Comparison of ENCODE assay signal across 15 cellular contexts in the genomic region with DNA sequence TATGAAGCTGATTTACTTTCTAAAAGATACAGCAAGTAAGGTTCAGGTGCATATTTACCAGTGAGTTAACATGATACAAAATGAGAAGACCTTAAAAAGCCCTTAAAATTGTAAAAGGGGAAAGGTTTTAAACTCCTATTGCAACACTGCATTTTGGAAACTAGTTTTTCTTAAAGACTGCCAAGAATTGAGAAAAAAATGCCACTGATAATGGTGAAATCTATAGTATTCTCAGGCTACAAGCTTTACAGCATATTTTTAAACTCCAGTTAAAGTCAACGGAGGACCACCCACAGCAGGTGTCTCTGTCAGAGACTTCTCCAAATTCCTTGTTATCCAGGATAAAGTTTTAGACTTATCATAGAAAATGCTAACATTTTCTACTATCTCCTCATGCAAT. TPM values are rescaled to one million over a fixed set of nuclear protein-coding genes. Genes with fewer than 3 reads are reported as not detected.
DNase-seq lines count a peak whose midpoint lies in the region; ATAC-seq and TF ChIP-seq lines count a peak whose summit lies in the region.
"Had no signal": no experiment of that assay in that cellular context is flagged by ENCODE, and none has a peak within 500 bp of the region (broad histone marks: within the 10 kb centered on the region; RNA-seq: fewer than 3 reads in every experiment).

No MANE protein-coding gene starts in this region.

- H3K27ac ChIP-seq in CD4-positive, alpha-beta memory T cell (ENCODE audit: low read depth, low read length): no peak overlapping the region
- H3K27ac ChIP-seq in endodermal cell (ENCODE audit: low read depth, low read length): no peak overlapping the region
- no peak overlapping the region for H3K27ac ChIP-seq in gastroesophageal sphincter
- H3K27ac ChIP-seq: C4-2B, KMS-11 had no signal

- CTCF ChIA-PET in activated CD4-positive, alpha-beta T cell treated with anti-CD3 and anti-CD28 coated beads for 36 hours (lab: Charles Lee): no interaction called here
- CTCF ChIA-PET in CD4-positive, alpha-beta memory T cell (lab: Charles Lee; ENCODE audit: partially characterized antibody): interaction anchor here (1.4 to 3.7 kb wide), 5 partner anchors 10 to 53 kb away, joined by 4 to 20 read pairs (median 6); partner anchors contain the start of gene ELOVL5
- CTCF ChIA-PET in activated B cell treated with CpG ODN at 0.5 μM for 24 hours (lab: Charles Lee): interaction anchor here (0.9 to 8.4 kb wide), 13 partner anchors 8 to 189 kb away, joined by 3 to 106 read pairs (median 6); no protein-coding TSS in a partner anchor

- peaks cover 24% of the 10 kb centered on the region for H3K36me3 Mint-ChIP-seq in activated CD4-positive, alpha-beta T cell treated with anti-CD3 and anti-CD28 coated beads for 36 hours (ENCODE audit: low read depth)
- H3K36me3 Mint-ChIP-seq in CD4-positive, alpha-beta memory T cell: peaks cover 15 to 21% of the 10 kb centered on the region in 2 donors
- H3K36me3 Mint-ChIP-seq in activated B cell treated with CpG ODN at 0.5 μM for 24 hours (ENCODE audit: low read depth) (peaks cover 53% of the 10 kb centered on the region), naive B cell (peaks cover 20 to 22% of the 10 kb centered on the region in 2 donors), endodermal cell (ENCODE audit: low read depth) (peaks cover 12% of the 10 kb centered on the region)

- H3K9me3 ChIP-seq in CD4-positive, alpha-beta memory T cell (ENCODE audit: control insufficient read depth in 1 of 2, low read length in 2 of 2): no peaks in the 10 kb centered on the region
- H3K9me3 ChIP-seq in endodermal cell (ENCODE audit: control insufficient read depth, low read length) (no peaks in the 10 kb centered on the region), gastroesophageal sphincter (no peaks in the 10 kb centered on the region)
- H3K9me3 ChIP-seq: MG63 had no signal

- no peak for TF ChIP-seq EP300 in gastroesophageal sphincter (IDR thresholded peaks at IDR 0.05)

- no peaks in the 10 kb centered on the region for H3K27me3 Mint-ChIP-seq in activated CD4-positive, alpha-beta T cell treated with anti-CD3 and anti-CD28 coated beads for 36 hours
- H3K27me3 Mint-ChIP-seq in CD4-positive, alpha-beta memory T cell: no peaks in the 10 kb centered on the region
- no peaks in the 10 kb centered on the region for H3K27me3 Mint-ChIP-seq in activated B cell treated with CpG ODN at 0.5 μM for 24 hours
- no peaks in the 10 kb centered on the region for H3K27me3 Mint-ChIP-seq in naive B cell
- no peaks in the 10 kb centered on the region for H3K27me3 Mint-ChIP-seq in endodermal cell (ENCODE audit: insufficient read depth)

- peaks cover 81% of the 10 kb centered on the region for H3K4me1 Mint-ChIP-seq in activated CD4-positive, alpha-beta T cell treated with anti-CD3 and anti-CD28 coated beads for 36 hours
- H3K4me1 Mint-ChIP-seq in CD4-positive, alpha-beta memory T cell: peaks cover 72 to 98% (median 85%) of the 10 kb centered on the region in 4 donors
- H3K4me1 Mint-ChIP-seq in activated B cell treated with CpG ODN at 0.5 μM for 24 hours (peaks cover 89% of the 10 kb centered on the region), naive B cell (peaks cover 74 to 96% (median 92%) of the 10 kb centered on the region in 3 donors), endodermal cell (peaks cover 13% of the 10 kb centered on the region)

- H3K27ac Mint-ChIP-seq in activated CD4-positive, alpha-beta T cell treated with anti-CD3 and anti-CD28 coated beads for 36 hours: peak overlapping the region; percentile 38
- peak overlapping the region; percentile 18 to 91 (median 76) for H3K27ac Mint-ChIP-seq in CD4-positive, alpha-beta memory T cell
- H3K27ac Mint-ChIP-seq in activated B cell treated with CpG ODN at 0.5 μM for 24 hours (peak overlapping the region; percentile 81), naive B cell (peak overlapping the region; percentile 26 to 97 (median 90)), endodermal cell (no peak overlapping the region)

- H3K4me1 ChIP-seq in CD4-positive, alpha-beta memory T cell (ENCODE audit: insufficient read depth, low read length): peaks cover 97% of the 10 kb centered on the region
- H3K4me1 ChIP-seq in endodermal cell (ENCODE audit: control insufficient read depth, insufficient read depth, low read length) (peaks cover 8% of the 10 kb centered on the region), gastroesophageal sphincter (peaks cover under 1 to 27% (median 7%) of the 10 kb centered on the region in 3 donors)

- no peaks in the 10 kb centered on the region for H3K27me3 ChIP-seq in CD4-positive, alpha-beta memory T cell (ENCODE audit: insufficient read depth, low read length)
- H3K27me3 ChIP-seq in endodermal cell (ENCODE audit: control insufficient read depth, insufficient read depth, low read length, poor library complexity, severe bottlenecking) (no peaks in the 10 kb centered on the region), gastroesophageal sphincter (no peaks in the 10 kb centered on the region)
- H3K27me3 ChIP-seq: MG63 had no signal

- TF ChIP-seq POLR2A in gastroesophageal sphincter (IDR thresholded peaks at IDR 0.05): no peak

- no peak for TF ChIP-seq CTCF in activated B cell treated with CpG ODN at 0.5 μM for 24 hours (IDR thresholded peaks at IDR 0.05)
- TF ChIP-seq CTCF in endodermal cell (conservative IDR thresholded peaks at IDR 0.05): no peak
- no peak for TF ChIP-seq CTCF in gastroesophageal sphincter (IDR thresholded peaks at IDR 0.05)

- WGBS in endodermal cell (ENCODE audit: insufficient coverage in 1 of 2, insufficient read length in 1 of 2), 2 experiments: 83% methylated on average over 1 of the region's 1 CpG; no CpG with 5 or more reads in 1 of the 2 experiments
- 90 to 100% methylated on average over 1 of the region's 1 CpG for WGBS in gastroesophageal sphincter (ENCODE audit: low coverage in 1 of 2), 2 donors

- no peak overlapping the region for H3K9ac ChIP-seq in endodermal cell (ENCODE audit: extremely low read depth, low read length, poor library complexity, severe bottlenecking)
- H3K9ac ChIP-seq: KMS-11 had no signal

- H3K4me3 ChIP-seq in CD4-positive, alpha-beta memory T cell (ENCODE audit: low read length in 2 of 2): no peak overlapping the region
- H3K4me3 ChIP-seq in endodermal cell (ENCODE audit: low read length): no peak overlapping the region
- H3K4me3 ChIP-seq in gastroesophageal sphincter: no peak overlapping the region
- H3K4me3 ChIP-seq: MG63 had no signal

- no peak for ATAC-seq in activated CD4-positive, alpha-beta T cell treated with anti-CD3 and anti-CD28 coated beads for 36 hours
- ATAC-seq in activated B cell treated with CpG ODN at 0.5 μM for 24 hours (ENCODE audit: low read depth) (no peak), naive B cell (ENCODE audit: low read depth in 2 of 2) (no peak), gastroesophageal sphincter (no peak)

- H3K9me3 Mint-ChIP-seq in activated CD4-positive, alpha-beta T cell treated with anti-CD3 and anti-CD28 coated beads for 36 hours (ENCODE audit: low read depth): no peaks in the 10 kb centered on the region
- H3K9me3 Mint-ChIP-seq in CD4-positive, alpha-beta memory T cell: no peaks in the 10 kb centered on the region
- H3K9me3 Mint-ChIP-seq in activated B cell treated with CpG ODN at 0.5 μM for 24 hours (no peaks in the 10 kb centered on the region), naive B cell (peaks cover 0 to 2% (median 0%) of the 10 kb centered on the region in 7 donors), endodermal cell (no peaks in the 10 kb centered on the region)

- intact Hi-C loops in activated CD4-positive, alpha-beta T cell treated with anti-CD3 and anti-CD28 coated beads for 36 hours (cut with DNase I, micrococcal nuclease): no loop called here
- intact Hi-C loops in CD4-positive, alpha-beta memory T cell (cut with micrococcal nuclease): loop anchor here (2.0 to 10.0 kb wide), 2 partner anchors 20 to 190 kb away; no protein-coding TSS in a partner anchor
- intact Hi-C loops in activated B cell treated with CpG ODN at 0.5 μM for 24 hours (cut with micrococcal nuclease): loop anchor here (2.0 to 10.0 kb wide), 5 partner anchors 16 to 430 kb away; partner anchors contain the start of gene ELOVL5

- H3K4me3 Mint-ChIP-seq in activated CD4-positive, alpha-beta T cell treated with anti-CD3 and anti-CD28 coated beads for 36 hours: no peak overlapping the region
- H3K4me3 Mint-ChIP-seq in CD4-positive, alpha-beta memory T cell: peak overlapping the region in 1 of 8 donors; percentile 11
- H3K4me3 Mint-ChIP-seq in activated B cell treated with CpG ODN at 0.5 μM for 24 hours (no peak overlapping the region), naive B cell (peak overlapping the region in 1 of 8 donors; percentile 15), endodermal cell (no peak overlapping the region)

- POLR2A ChIA-PET in activated CD4-positive, alpha-beta T cell treated with anti-CD3 and anti-CD28 coated beads for 36 hours (lab: Charles Lee): no interaction called here
- POLR2A ChIA-PET in CD4-positive, alpha-beta memory T cell (lab: Charles Lee; ENCODE audit: partially characterized antibody): interaction anchor here (1.2 to 3.7 kb wide), 2 partner anchors 14 to 53 kb away, joined by 3 to 24 read pairs; partner anchors contain the start of gene ELOVL5
- POLR2A ChIA-PET in activated B cell treated with CpG ODN at 0.5 μM for 24 hours (lab: Charles Lee): interaction anchor here (1.3 to 1.9 kb wide), 3 partner anchors 53 to 122 kb away, joined by 5 to 11 read pairs (median 5); no protein-coding TSS in a partner anchor

- DNase-seq in activated CD4-positive, alpha-beta T cell treated with anti-CD3 and anti-CD28 coated beads for 36 hours: no peak
- no peak for DNase-seq in activated CD4-positive, alpha-beta T cell treated with anti-CD3 and anti-CD28 coated beads, Interleukin-2, amount 50 U/mL, for 48 hours
- DNase-seq in CD4-positive, alpha-beta memory T cell: no peak
- DNase-seq in activated B cell treated with CpG ODN at 0.5 μM for 24 hours: no peak
- no peak for DNase-seq in naive B cell
- no peak for DNase-seq in GM03348 (ENCODE audit: low spot score)
- no peak for DNase-seq in endodermal cell
- DNase-seq: 8988T, MG63, NCI-H2029, NCI-H2171 treated with DMSO at 0.1 percent for 48 hours, NCI-H82 had no signal

- no peaks in the 10 kb centered on the region for H3K36me3 ChIP-seq in CD4-positive, alpha-beta memory T cell (ENCODE audit: insufficient read depth, low read length)
- H3K36me3 ChIP-seq in endodermal cell (ENCODE audit: control insufficient read depth, insufficient read depth, low read length) (peaks cover 15% of the 10 kb centered on the region), gastroesophageal sphincter (peaks cover 0 to 24% of the 10 kb centered on the region in 2 donors)

RNA-seq across cellular contexts. Expression of gene ELOVL5, which starts 53.6 kb away (rescaled TPM):
- total RNA-seq in activated CD4-positive, alpha-beta T cell treated with anti-CD3 and anti-CD28 coated beads for 36 hours: 100 to 1,000 TPM in 1 of 2 experiments, 10 to 100 TPM in 1; 98.1 to 106 TPM
- 100 to 1,000 TPM; 108 to 111 TPM for total RNA-seq in CD4-positive, alpha-beta memory T cell
- 100 to 1,000 TPM; 108 to 125 TPM for polyA plus RNA-seq in CD4-positive, alpha-beta memory T cell
- total RNA-seq in activated B cell treated with CpG ODN at 0.5 μM for 24 hours (109 and 127 TPM in 2 replicates), endodermal cell (100 to 1,000 TPM; 103 to 108 TPM), gastroesophageal sphincter (10 to 100 TPM; 51.5 to 94.6 (median 64.6) TPM)
- 100 to 1,000 TPM; 124 to 200 (median 166) TPM for polyA plus RNA-seq in naive B cell (ENCODE audit: low read depth in 6 of 6)
- 140 TPM for polyA plus RNA-seq in endodermal cell (2013, experiment 1 of 2)
- 132 TPM for polyA plus RNA-seq in endodermal cell (2013, experiment 2 of 2)

Comparison
In these comparisons a context has a peak if more than half of its experiments do, and no peak if none do; other contexts are left out.
1. intact Hi-C loops: an anchor here in CD4-positive, alpha-beta memory T cell (2.0 to 10.0 kb wide) and activated B cell treated with CpG ODN at 0.5 μM for 24 hours (2.0 to 10.0 kb wide); none called in activated CD4-positive, alpha-beta T cell treated with anti-CD3 and anti-CD28 coated beads for 36 hours.